In the genomic region with DNA sequence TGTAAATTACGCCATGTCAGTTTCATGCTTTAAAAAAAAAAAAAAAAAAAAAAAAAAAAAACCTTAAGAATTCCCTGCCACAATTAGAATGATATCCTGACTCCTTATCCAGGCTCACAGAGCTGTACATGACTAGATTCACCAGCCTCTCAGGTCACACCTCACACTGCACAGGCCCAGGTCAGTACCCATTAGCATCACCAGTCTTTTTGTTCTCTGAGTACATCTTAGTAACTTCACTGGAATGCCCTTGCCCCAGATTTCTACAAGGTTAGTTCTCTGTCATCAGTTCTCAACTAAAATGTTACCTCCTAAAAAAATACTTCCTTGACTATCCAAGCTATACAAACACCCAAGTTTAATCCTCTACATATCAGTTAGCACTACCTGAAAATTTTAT, we compare ENCODE assay signal across 25 cellular contexts.
"Had no signal": no experiment of that assay in that cellular context is flagged by ENCODE, and none has a peak within 500 bp of the region (broad histone marks: within the 10 kb centered on the region; RNA-seq: fewer than 3 reads in every experiment).

No MANE protein-coding gene starts in this region.

- H3K27ac ChIP-seq: coronary artery, gastrocnemius medialis, left lung, pancreas, right lobe of liver, suprapubic skin, transverse colon, upper lobe of right lung, uterus had no signal

- FAIRE-seq: endometrium, kidney, pancreas, small intestine had no signal

- H3K9me3 Mint-ChIP-seq: effector memory CD8-positive, alpha-beta T cell; stimulated activated naive B cell treated with anti-CD40 and anti-IgM and Interleukin-4, amounts not matched to agents 10 μg/mL and 1 μg/mL and 100 μg/mL, for 72 hours; stimulated activated naive CD8-positive, alpha-beta T cell treated with anti-CD3 and anti-CD28 coated beads, Interleukin-15, Interleukin-2, amounts not matched to agents 100 ng/mL and 50 ng/mL, for 24 hours had no signal

- H3K36me3 ChIP-seq: gastrocnemius medialis, left lung, pancreas, right lobe of liver, suprapubic skin, transverse colon, upper lobe of right lung, uterus had no signal

- H3K27me3 ChIP-seq: gastrocnemius medialis, left lung, pancreas, right lobe of liver, suprapubic skin, transverse colon, upper lobe of right lung, uterus had no signal

- ATAC-seq: effector memory CD8-positive, alpha-beta T cell; gastrocnemius medialis; left cardiac atrium; left lung; naive thymus-derived CD4-positive, alpha-beta T cell; pancreas; right lobe of liver; stimulated activated naive B cell treated with anti-CD40 and anti-IgM and Interleukin-4, amounts not matched to agents 10 μg/mL and 1 μg/mL and 100 μg/mL, for 72 hours; upper lobe of right lung had no signal

- H3K27me3 Mint-ChIP-seq: effector memory CD8-positive, alpha-beta T cell; naive thymus-derived CD4-positive, alpha-beta T cell; stimulated activated naive B cell treated with anti-CD40 and anti-IgM and Interleukin-4, amounts not matched to agents 10 μg/mL and 1 μg/mL and 100 μg/mL, for 72 hours; stimulated activated naive CD8-positive, alpha-beta T cell treated with anti-CD3 and anti-CD28 coated beads, Interleukin-15, Interleukin-2, amounts not matched to agents 100 ng/mL and 50 ng/mL, for 24 hours had no signal

- H3K4me3 ChIP-seq: coronary artery, gastrocnemius medialis, left lung, pancreas, right lobe of liver, suprapubic skin, transverse colon, upper lobe of right lung, uterus had no signal

- H3K4me3 Mint-ChIP-seq: effector memory CD8-positive, alpha-beta T cell; naive thymus-derived CD4-positive, alpha-beta T cell; stimulated activated naive B cell treated with anti-CD40 and anti-IgM and Interleukin-4, amounts not matched to agents 10 μg/mL and 1 μg/mL and 100 μg/mL, for 72 hours; stimulated activated naive CD8-positive, alpha-beta T cell treated with anti-CD3 and anti-CD28 coated beads, Interleukin-15, Interleukin-2, amounts not matched to agents 100 ng/mL and 50 ng/mL, for 24 hours had no signal

- H3K9me3 ChIP-seq: gastrocnemius medialis, left lung, pancreas, right lobe of liver, suprapubic skin, transverse colon, upper lobe of right lung, uterus had no signal

- DNase-seq: dermis blood vessel endothelial cell; effector memory CD8-positive, alpha-beta T cell; gastrocnemius medialis; head of caudate nucleus; kidney; left cardiac atrium; left lung; mammary epithelial cell; mesendoderm; midbrain; naive thymus-derived CD4-positive, alpha-beta T cell; occipital lobe; pancreas; right lobe of liver; small intestine; stimulated activated CD4-positive, alpha-beta T cell treated with anti-CD3 and anti-CD28 coated beads, Interleukin-15, amount 100 ng/mL, for 24 hours; stimulated activated CD4-positive, alpha-beta T cell treated with anti-CD3 and anti-CD28 coated beads, Interleukin-2, amount 100 ng/mL, for 48 hours; stimulated activated naive B cell treated with anti-CD40 and anti-IgM and Interleukin-4, amounts not matched to agents 10 μg/mL and 1 μg/mL and 100 μg/mL, for 72 hours; transverse colon; upper lobe of right lung; uterus had no signal

- H3K27ac Mint-ChIP-seq: effector memory CD8-positive, alpha-beta T cell; naive thymus-derived CD4-positive, alpha-beta T cell; stimulated activated naive B cell treated with anti-CD40 and anti-IgM and Interleukin-4, amounts not matched to agents 10 μg/mL and 1 μg/mL and 100 μg/mL, for 72 hours; stimulated activated naive CD8-positive, alpha-beta T cell treated with anti-CD3 and anti-CD28 coated beads, Interleukin-15, Interleukin-2, amounts not matched to agents 100 ng/mL and 50 ng/mL, for 24 hours had no signal

- H3K4me1 ChIP-seq: left lung, pancreas, right lobe of liver, suprapubic skin, transverse colon, upper lobe of right lung, uterus had no signal
